Comparison of ENCODE assay signal across 8 cellular contexts in genomic region chr1:26281091-26281958, GRCh38. TPM values are rescaled to one million over a fixed set of nuclear protein-coding genes. Genes with fewer than 3 reads are reported as not detected.
DNase-seq lines count a peak whose midpoint lies in the region; ATAC-seq and TF ChIP-seq lines count a peak whose summit lies in the region.

No MANE protein-coding gene starts in this region.

- 92% methylated on average over 5 of the region's 5 CpGs for WGBS in HUES64

- H3K9me3 ChIP-seq in HUES64 (ENCODE audit: insufficient read depth, low read depth, low read length), result no peaks in the 10 kb centered on the region
- H3K9me3 ChIP-seq in breast epithelium, result no peaks in the 10 kb centered on the region
- H3K9me3 ChIP-seq in mucosa of stomach (ENCODE audit: control insufficient read depth, low read length), result no peaks in the 10 kb centered on the region

- ATAC-seq in GM18511 (IDR thresholded peaks at IDR 0.05; ENCODE audit: unreplicated experiment), result no peak
- no peak for ATAC-seq in HG03432 (IDR thresholded peaks at IDR 0.05; ENCODE audit: unreplicated experiment)
- no peak for ATAC-seq in GM21423 (IDR thresholded peaks at IDR 0.05; ENCODE audit: unreplicated experiment)

- no peak overlapping the region for H3K9ac ChIP-seq in HUES64 (ENCODE audit: low read depth, low read length)
- H3K9ac ChIP-seq in mucosa of stomach (ENCODE audit: low read length), result peak overlapping the region; percentile 86

- in situ Hi-C loops in ACHN (cut with HindIII; ENCODE audit: low pct_ligation_motif_present, low pct_unique_long_range_greater_than_20kb, low sequenced_read_pairs), result no loop called here

- H3K27me3 ChIP-seq in HUES64 (ENCODE audit: insufficient read depth, low read length) (no peaks in the 10 kb centered on the region), breast epithelium (no peaks in the 10 kb centered on the region), mucosa of stomach (ENCODE audit: control insufficient read depth, insufficient read depth, low read length) (no peaks in the 10 kb centered on the region)

- no peak for TF ChIP-seq POLR2A in breast epithelium (IDR thresholded peaks at IDR 0.05)

- peak overlapping the region; percentile 80 for H3K4me3 ChIP-seq in AG10803 (ENCODE audit: low read length)
- peak overlapping the region; percentile 83 for H3K4me3 ChIP-seq in HUES64 (ENCODE audit: low read length)
- peak overlapping the region in 2 of 3 donors; percentile 93 to 95 for H3K4me3 ChIP-seq in breast epithelium
- H3K4me3 ChIP-seq in mucosa of stomach (ENCODE audit: low read length), result no peak overlapping the region

- DNase-seq in AG10803 (ENCODE audit: low read depth) (no peak), breast epithelium (ENCODE audit: low spot score in 2 of 2) (no peak), ACHN (no peak)

- H3K4me1 ChIP-seq in HUES64 (ENCODE audit: insufficient read depth, low read length) (peaks cover 20% of the 10 kb centered on the region), breast epithelium (peaks cover 8 to 23% of the 10 kb centered on the region in 2 donors), mucosa of stomach (ENCODE audit: control insufficient read depth, insufficient read depth, low read length) (peaks cover 84% of the 10 kb centered on the region)

- H3K27ac ChIP-seq in HUES64 (ENCODE audit: low read depth, low read length), result peak overlapping the region; percentile 34; the same call in 1 of the 2 replicates
- H3K27ac ChIP-seq in breast epithelium, result peak overlapping the region; percentile 95 to 97

- H3K36me3 ChIP-seq in HUES64 (ENCODE audit: insufficient read depth, low read length), result peaks cover 23% of the 10 kb centered on the region
- no peaks in the 10 kb centered on the region for H3K36me3 ChIP-seq in breast epithelium
- H3K36me3 ChIP-seq in mucosa of stomach (ENCODE audit: control insufficient read depth, insufficient read depth, low read length), result no peaks in the 10 kb centered on the region

- TF ChIP-seq CTCF in AG10803 (conservative IDR thresholded peaks at IDR 0.05; ENCODE audit: low read length) (no peak), breast epithelium (IDR thresholded peaks at IDR 0.05) (no peak)

- intact Hi-C loops in breast epithelium (cut with DNase I; ENCODE audit: low total_unique reads), result no loop called here

RNA-seq across cellular contexts. Expression of gene SH3BGRL3, which starts 1.4 kb away (rescaled TPM):
- 126 TPM for polyA plus RNA-seq in HUES64 (2013, experiment 1 of 2)
- polyA plus RNA-seq in HUES64 (2013, experiment 2 of 2), result 173 TPM
- 10 to 100 TPM; 27.5 to 55.7 (median 50.1) TPM for total RNA-seq in breast epithelium

RNA-seq across cellular contexts. Expression of gene UBXN11, which starts 25.1 kb away (rescaled TPM):
- polyA plus RNA-seq in HUES64 (2013, experiment 1 of 2), result 7.6 TPM
- 7.3 TPM for polyA plus RNA-seq in HUES64 (2013, experiment 2 of 2)
- 10 to 100 TPM; 15.0 to 25.5 (median 24.9) TPM for total RNA-seq in breast epithelium

RNA-seq across cellular contexts. Expression of gene CD52, which starts 36.4 kb away (rescaled TPM):
- 1.1 TPM for polyA plus RNA-seq in HUES64 (2013, experiment 1 of 2)
- 2.3 TPM for polyA plus RNA-seq in HUES64 (2013, experiment 2 of 2)
- 10 to 100 TPM in 2 of 3 donors, 1 to 10 TPM in 1; 8.3 to 12.8 (median 12.3) TPM for total RNA-seq in breast epithelium

RNA-seq across cellular contexts. Expression of gene CEP85, which starts 47.3 kb away (rescaled TPM):
- 24.1 TPM for polyA plus RNA-seq in HUES64 (2013, experiment 1 of 2)
- 26.1 TPM for polyA plus RNA-seq in HUES64 (2013, experiment 2 of 2)
- 10 to 100 TPM in 1 of 3 donors, 1 to 10 TPM in 2; 4.8 to 11.7 (median 7.5) TPM for total RNA-seq in breast epithelium
